14 cellular contexts compared by ENCODE assay signal in genomic region chr21:42390193-42390592, GRCh38. TPM values are rescaled to one million over a fixed set of nuclear protein-coding genes. Genes with fewer than 3 reads are reported as not detected.
DNase-seq lines count a peak whose midpoint lies in the region; ATAC-seq and TF ChIP-seq lines count a peak whose summit lies in the region.
"Had no signal": no experiment of that assay in that cellular context is flagged by ENCODE, and none has a peak within 500 bp of the region (broad histone marks: within the 10 kb centered on the region; RNA-seq: fewer than 3 reads in every experiment).

No MANE protein-coding gene starts in this region.

- H3K27me3 Mint-ChIP-seq in MCF 10A (ENCODE audit: insufficient read depth, unreplicated experiment): peaks cover 11% of the 10 kb centered on the region
- peaks cover 32% of the 10 kb centered on the region for H3K27me3 Mint-ChIP-seq in osteocyte (ENCODE audit: unreplicated experiment)
- H3K27me3 Mint-ChIP-seq: CD4-positive, alpha-beta T cell had no signal

- H3K9me3 Mint-ChIP-seq in MCF 10A (ENCODE audit: unreplicated experiment): no peaks in the 10 kb centered on the region
- no peaks in the 10 kb centered on the region for H3K9me3 Mint-ChIP-seq in osteocyte (ENCODE audit: unreplicated experiment)

- no peak for TF ChIP-seq POLR2A in breast epithelium (IDR thresholded peaks at IDR 0.05)

- no TSS peak for BruUV-seq in MCF 10A (replicated peaks; lab: Mats Ljungman, UMichigan)
- no TSS peak for BruUV-seq in PC-3 (replicated peaks; lab: Mats Ljungman, UMichigan)

- no peaks in the 10 kb centered on the region for H4K20me1 ChIP-seq in PC-3 (ENCODE audit: low read length)

- H3K9ac ChIP-seq in PC-3 (ENCODE audit: low read length) (peak overlapping the region; percentile 38), iPS-18a (ENCODE audit: low read length) (peak overlapping the region; percentile 33)

- no peaks in the 10 kb centered on the region for H3K9me3 ChIP-seq in breast epithelium
- H3K9me3 ChIP-seq in PC-3 (ENCODE audit: low read length): no peaks in the 10 kb centered on the region
- H3K9me3 ChIP-seq in iPS-18a (ENCODE audit: control insufficient read depth, low read depth, low read length): no peaks in the 10 kb centered on the region
- H3K9me3 ChIP-seq in upper lobe of right lung: no peaks in the 10 kb centered on the region

- H3K4me3 Mint-ChIP-seq in MCF 10A (ENCODE audit: unreplicated experiment) (no peak overlapping the region), osteocyte (ENCODE audit: unreplicated experiment) (no peak overlapping the region)
- H3K4me3 Mint-ChIP-seq: CD4-positive, alpha-beta T cell had no signal

- intact Hi-C loops in breast epithelium (cut with DNase I; ENCODE audit: low total_unique reads): no loop called here
- intact Hi-C loops in MCF 10A (cut with micrococcal nuclease): no loop called here
- intact Hi-C loops in PC-3 (cut with micrococcal nuclease): no loop called here
- intact Hi-C loops in upper lobe of right lung (cut with DNase I): no loop called here

- H3K4me1 Mint-ChIP-seq in MCF 10A (ENCODE audit: insufficient read depth, unreplicated experiment): peaks cover 2% of the 10 kb centered on the region
- peaks cover 35% of the 10 kb centered on the region for H3K4me1 Mint-ChIP-seq in osteocyte (ENCODE audit: unreplicated experiment)

- TF ChIP-seq CTCF in breast epithelium (IDR thresholded peaks at IDR 0.05) (no peak), MCF 10A (IDR thresholded peaks at IDR 0.05; ENCODE audit: unreplicated experiment) (no peak), PC-3 (conservative IDR thresholded peaks at IDR 0.05; ENCODE audit: low read depth, low read length) (no peak), upper lobe of right lung (IDR thresholded peaks at IDR 0.05) (no peak), osteocyte (IDR thresholded peaks at IDR 0.05) (no peak)

- CTCF ChIA-PET in MCF 10A (lab: Yijun Ruan, JAX): no interaction called here
- CTCF ChIA-PET in PC-3 (lab: Charles Lee): no interaction called here

- ATAC-seq in PC-3: peak; percentile 42
- ATAC-seq in upper lobe of right lung: no peak

- no peaks in the 10 kb centered on the region for H3K9me2 ChIP-seq in PC-3 (replicated peaks; ENCODE audit: low read length)

- no peak overlapping the region for H3K27ac Mint-ChIP-seq in MCF 10A (ENCODE audit: low read depth, unreplicated experiment)
- no peak overlapping the region for H3K27ac Mint-ChIP-seq in osteocyte (ENCODE audit: unreplicated experiment)

- peaks cover 0 to 5% of the 10 kb centered on the region in 2 donors for H3K4me1 ChIP-seq in breast epithelium
- H3K4me1 ChIP-seq in PC-3 (ENCODE audit: insufficient read depth, low read length): peaks cover 31% of the 10 kb centered on the region
- peaks cover 11% of the 10 kb centered on the region for H3K4me1 ChIP-seq in iPS-18a (ENCODE audit: control insufficient read depth, low read depth, low read length)
- no peaks in the 10 kb centered on the region for H3K4me1 ChIP-seq in upper lobe of right lung

- H3K4me3 ChIP-seq in breast epithelium: no peak overlapping the region
- H3K4me3 ChIP-seq in PC-3 (ENCODE audit: low read length): no peak overlapping the region
- H3K4me3 ChIP-seq in iPS-18a (ENCODE audit: low read length): no peak overlapping the region
- no peak overlapping the region for H3K4me3 ChIP-seq in upper lobe of right lung

- DNase-seq in breast epithelium (ENCODE audit: low spot score in 2 of 2) (no peak), MCF 10A (ENCODE audit: unreplicated experiment) (no peak), PC-3 (peak; percentile 59), upper lobe of right lung (peak; percentile 9), osteocyte (ENCODE audit: extremely low spot score, unreplicated experiment) (no peak)
- no peak for DNase-seq in stimulated activated CD8-positive, alpha-beta memory T cell treated with anti-CD3 and anti-CD28 coated beads, Interleukin-4, amount 100 ng/mL, for 48 hours
- no peak for DNase-seq in activated naive CD4-positive, alpha-beta T cell (lab: John Stamatoyannopoulos, UW)
- DNase-seq: AML-193; CD4-positive, alpha-beta T cell; GF-D8; Karpas-422; NCI-H1436 treated with DMSO at 0.1 percent for 48 hours; NCI-H2107 had no signal

- no peaks in the 10 kb centered on the region for H3F3A ChIP-seq in PC-3 (ENCODE audit: low read length, unreplicated experiment)

- POLR2A ChIA-PET in MCF 10A (lab: Yijun Ruan, JAX): no interaction called here
- POLR2A ChIA-PET in PC-3 (lab: Charles Lee; ENCODE audit: unreplicated experiment): no interaction called here

- H3K36me3 ChIP-seq in breast epithelium: no peaks in the 10 kb centered on the region
- H3K36me3 ChIP-seq in PC-3 (ENCODE audit: low read depth, low read length): no peaks in the 10 kb centered on the region
- H3K36me3 ChIP-seq in iPS-18a (ENCODE audit: control insufficient read depth, low read depth, low read length): no peaks in the 10 kb centered on the region
- H3K36me3 ChIP-seq in upper lobe of right lung: no peaks in the 10 kb centered on the region

- no peaks in the 10 kb centered on the region for H3K36me3 Mint-ChIP-seq in MCF 10A (ENCODE audit: insufficient read depth, unreplicated experiment)
- no peaks in the 10 kb centered on the region for H3K36me3 Mint-ChIP-seq in osteocyte (ENCODE audit: unreplicated experiment)

- H3K27me3 ChIP-seq in breast epithelium: no peaks in the 10 kb centered on the region
- H3K27me3 ChIP-seq in PC-3 (ENCODE audit: low read length): no peaks in the 10 kb centered on the region
- no peaks in the 10 kb centered on the region for H3K27me3 ChIP-seq in iPS-18a (ENCODE audit: control insufficient read depth, insufficient read depth, low read length)
- no peaks in the 10 kb centered on the region for H3K27me3 ChIP-seq in upper lobe of right lung

- H3K4me2 ChIP-seq in PC-3 (ENCODE audit: low read length): peak overlapping the region; percentile 25

- peak overlapping the region; percentile 80 to 84 for H3K27ac ChIP-seq in breast epithelium
- peak overlapping the region; percentile 70 for H3K27ac ChIP-seq in PC-3 (ENCODE audit: low read length)
- no peak overlapping the region for H3K27ac ChIP-seq in iPS-18a (ENCODE audit: low read length)
- H3K27ac ChIP-seq in upper lobe of right lung: no peak overlapping the region

- no peaks in the 10 kb centered on the region for H3K79me2 ChIP-seq in PC-3 (ENCODE audit: low read length)

- H2AFZ ChIP-seq in PC-3 (ENCODE audit: low read length): no peak overlapping the region; the same call in 1 of the 2 replicates

RNA-seq across cellular contexts. Expression of gene TMPRSS3, which starts 5.7 kb away (rescaled TPM):
- total RNA-seq in breast epithelium (10 to 100 TPM in 1 of 3 donors, 1 to 10 TPM in 1, not detected in 1; 9.2 to 27.2 TPM), MCF 10A (2022) (2.0 and 2.4 TPM in 2 replicates), PC-3 (2014; rRNA removed) (not detected in 2 replicates), upper lobe of right lung (4.1 TPM), osteocyte (not detected in 2 replicates)

RNA-seq across cellular contexts. Expression of gene UBASH3A, which starts 13.5 kb away (rescaled TPM):
- total RNA-seq in breast epithelium: 1 to 10 TPM in 1 of 3 donors, under 1 TPM in 2; 0.32 to 1.5 (median 0.66) TPM
- total RNA-seq in MCF 10A (2022): not detected in 2 replicates
- total RNA-seq in PC-3 (2014; rRNA removed): 1.0 TPM in 1 of 2 replicates, not detected in the other
- total RNA-seq in upper lobe of right lung: 1.5 TPM
- total RNA-seq in osteocyte: not detected in 2 replicates

RNA-seq across cellular contexts. Expression of gene TFF1, which starts 23.9 kb away (rescaled TPM):
- total RNA-seq in breast epithelium (1 to 10 TPM in 1 of 3 donors, under 1 TPM in 1, not detected in 1; 0.98 to 4.4 TPM), MCF 10A (2022) (not detected in 2 replicates), PC-3 (2014; rRNA removed) (99.2 and 111 TPM in 2 replicates), upper lobe of right lung (not detected), osteocyte (not detected in 2 replicates)
- total RNA-seq: CD4-positive, alpha-beta T cell had no signal

RNA-seq across cellular contexts. Expression of gene TFF2, which starts 39.4 kb away (rescaled TPM):
- total RNA-seq in breast epithelium (not detected), MCF 10A (2022) (not detected in 2 replicates), PC-3 (2014; rRNA removed) (21.1 and 22.9 TPM in 2 replicates), upper lobe of right lung (not detected), osteocyte (not detected in 2 replicates)
- total RNA-seq: CD4-positive, alpha-beta T cell had no signal

Comparison
In these comparisons a context has a peak if more than half of its experiments do, and no peak if none do; other contexts are left out.
1. DNase-seq: peak in PC-3 (single experiment) and upper lobe of right lung (single experiment); none in breast epithelium (0 of 2), MCF 10A (single experiment), stimulated activated CD8-positive, alpha-beta memory T cell treated with anti-CD3 and anti-CD28 coated beads, Interleukin-4, amount 100 ng/mL, for 48 hours (single experiment), osteocyte (single experiment) and activated naive CD4-positive, alpha-beta T cell (0 of 4).
2. H3K27ac ChIP-seq: peak in breast epithelium (2 of 2) and PC-3 (single experiment); none in iPS-18a (single experiment) and upper lobe of right lung (single experiment).
3. RNA of gene TFF1, which starts 23.9 kb away (total RNA-seq): 99.2 to 111 TPM in PC-3; 0.98 to 4.4 TPM in breast epithelium, not detected in MCF 10A, not detected in upper lobe of right lung (single experiment) and not detected in osteocyte; every median in the first group is over 10 times any median in the second.